8 cellular contexts compared by ENCODE assay signal in the genomic region with DNA sequence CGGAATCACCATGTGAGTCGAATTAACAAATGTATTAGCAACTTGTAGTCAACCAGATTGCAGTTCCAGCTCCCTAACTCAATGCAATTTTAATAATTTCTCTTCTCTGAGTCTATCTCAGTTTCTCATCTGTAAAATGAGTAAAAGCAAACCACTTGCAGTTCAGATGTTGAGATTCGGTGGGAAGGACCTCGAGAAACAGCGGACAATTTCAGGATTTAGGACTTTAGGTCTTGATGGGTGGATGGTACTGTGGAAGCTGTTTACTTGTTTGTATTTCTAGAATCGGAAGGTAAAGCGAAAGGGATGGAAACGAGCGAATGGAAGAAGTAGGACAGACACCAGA. TPM values are rescaled to one million over a fixed set of nuclear protein-coding genes. Genes with fewer than 3 reads are reported as not detected.
DNase-seq lines count a peak whose midpoint lies in the region; ATAC-seq and TF ChIP-seq lines count a peak whose summit lies in the region.

No MANE protein-coding gene starts in this region.

- ATAC-seq in HG03457 (IDR thresholded peaks at IDR 0.05; ENCODE audit: unreplicated experiment): peak; percentile 4

- peak overlapping the region; percentile 79 for H3K4me3 Mint-ChIP-seq in activated CD4-positive, alpha-beta T cell treated with anti-CD3 and anti-CD28 coated beads, Interleukin-2, amount 10 ng/mL, durations not matched to agents 7 days and 5 days
- peak overlapping the region; percentile 86 to 94 (median 94) for H3K4me3 Mint-ChIP-seq in nephron

- H3K27ac ChIP-seq in caudate nucleus (ENCODE audit: low read depth, low read length): peak overlapping the region; percentile 89

- no peak for DNase-seq in activated CD4-positive, alpha-beta T cell treated with anti-CD3 and anti-CD28 coated beads, Interleukin-2, amount 10 ng/mL, durations not matched to agents 7 days and 5 days
- no peak for DNase-seq in activated CD4-positive, alpha-beta T cell treated with anti-CD3 and anti-CD28 coated beads for 48 hours
- DNase-seq in caudate nucleus (lab: John Stamatoyannopoulos, UW) (no peak), hypothalamus (lab: John Stamatoyannopoulos, UW) (no peak), NCI-H345 treated with DMSO at 0.1 percent for 48 hours (lab: John Stamatoyannopoulos, UW; ENCODE audit: unreplicated experiment) (no peak), GDM1 (lab: John Stamatoyannopoulos, UW) (no peak)

- CTCF ChIA-PET in activated CD4-positive, alpha-beta T cell treated with anti-CD3 and anti-CD28 coated beads, Interleukin-2, amount 10 ng/mL, durations not matched to agents 7 days and 5 days (lab: Charles Lee): interaction anchor here (1.4 to 1.6 kb wide), 2 partner anchors 14 to 31 kb away, joined by 4 read pairs; no protein-coding TSS in a partner anchor

- POLR2A ChIA-PET in activated CD4-positive, alpha-beta T cell treated with anti-CD3 and anti-CD28 coated beads, Interleukin-2, amount 10 ng/mL, durations not matched to agents 7 days and 5 days (lab: Charles Lee): no interaction called here

- TF ChIP-seq CTCF in nephron (IDR thresholded peaks at IDR 0.05; ENCODE audit: unreplicated experiment in 3 of 3): no peak

- H3K36me3 Mint-ChIP-seq in activated CD4-positive, alpha-beta T cell treated with anti-CD3 and anti-CD28 coated beads, Interleukin-2, amount 10 ng/mL, durations not matched to agents 7 days and 5 days (ENCODE audit: low read depth): no peaks in the 10 kb centered on the region
- H3K36me3 Mint-ChIP-seq in nephron (ENCODE audit: low read depth): no peaks in the 10 kb centered on the region

- H3K27me3 Mint-ChIP-seq in activated CD4-positive, alpha-beta T cell treated with anti-CD3 and anti-CD28 coated beads, Interleukin-2, amount 10 ng/mL, durations not matched to agents 7 days and 5 days: peaks cover 17% of the 10 kb centered on the region
- H3K27me3 Mint-ChIP-seq in nephron (ENCODE audit: low read depth): no peaks in the 10 kb centered on the region

- H3K27ac Mint-ChIP-seq in activated CD4-positive, alpha-beta T cell treated with anti-CD3 and anti-CD28 coated beads, Interleukin-2, amount 10 ng/mL, durations not matched to agents 7 days and 5 days: peak overlapping the region; percentile 98
- peak overlapping the region; percentile 98 to 100 (median 98) for H3K27ac Mint-ChIP-seq in nephron

- H3K4me1 Mint-ChIP-seq in activated CD4-positive, alpha-beta T cell treated with anti-CD3 and anti-CD28 coated beads, Interleukin-2, amount 10 ng/mL, durations not matched to agents 7 days and 5 days: peaks cover 14% of the 10 kb centered on the region
- H3K4me1 Mint-ChIP-seq in nephron: peaks cover 28% of the 10 kb centered on the region

- no peaks in the 10 kb centered on the region for H3K9me3 Mint-ChIP-seq in activated CD4-positive, alpha-beta T cell treated with anti-CD3 and anti-CD28 coated beads, Interleukin-2, amount 10 ng/mL, durations not matched to agents 7 days and 5 days
- H3K9me3 Mint-ChIP-seq in nephron: no peaks in the 10 kb centered on the region

RNA-seq across cellular contexts. Expression of a gene that starts 0.5 kb away (rescaled TPM):
- total RNA-seq in activated CD4-positive, alpha-beta T cell treated with anti-CD3 and anti-CD28 coated beads, Interleukin-2, amount 10 ng/mL, durations not matched to agents 7 days and 5 days: 1 to 10 TPM in 1 of 2 experiments, under 1 TPM in 1; 0.79 to 1.5 TPM

RNA-seq across cellular contexts. Expression of a gene that starts 31.2 kb away (rescaled TPM):
- 1 to 10 TPM; 2.6 TPM for total RNA-seq in activated CD4-positive, alpha-beta T cell treated with anti-CD3 and anti-CD28 coated beads, Interleukin-2, amount 10 ng/mL, durations not matched to agents 7 days and 5 days
